ENCODE assay signal across 6 cellular contexts in genomic region chr11:77018396-77018924, GRCh38. TPM values are rescaled to one million over a fixed set of nuclear protein-coding genes. Genes with fewer than 3 reads are reported as not detected.
"Had no signal": no experiment of that assay in that cellular context is flagged by ENCODE, and none has a peak within 500 bp of the region (broad histone marks: within the 10 kb centered on the region; RNA-seq: fewer than 3 reads in every experiment).

No MANE protein-coding gene starts in this region.

RNA-seq across cellular contexts. Expression of gene B3GNT6, which starts 15.7 kb away (rescaled TPM):
- total RNA-seq: HepG2, HT1080, IMR-90, K562, M059J, SK-MEL-5 had no signal
